12 cellular contexts compared by ENCODE assay signal in genomic region chr9:134403292-134403681, GRCh38.
DNase-seq lines count a peak whose midpoint lies in the region; ATAC-seq, FAIRE-seq and TF ChIP-seq lines count a peak whose summit lies in the region.
"Had no signal": no experiment of that assay in that cellular context is flagged by ENCODE, and none has a peak within 500 bp of the region (broad histone marks: within the 10 kb centered on the region; RNA-seq: fewer than 3 reads in every experiment).

No MANE protein-coding gene starts in this region.

- H3K9me3 ChIP-seq in KOPT-K1 (ENCODE audit: insufficient read depth, low read length, poor library complexity, severe bottlenecking) (peaks cover 5% of the 10 kb centered on the region), mucosa of stomach (ENCODE audit: control insufficient read depth, low read length) (no peaks in the 10 kb centered on the region), tibial artery (peaks cover 0 to 6% (median 0%) of the 10 kb centered on the region in 3 donors)

- no peak overlapping the region for H3K4me3 ChIP-seq in mucosa of stomach (ENCODE audit: low read length)
- no peak overlapping the region for H3K4me3 ChIP-seq in tibial artery
- H3K4me3 ChIP-seq: hepatocyte had no signal

- FAIRE-seq in GM12892 (lab: Jason Lieb, UNC): no peak
- FAIRE-seq: small intestine had no signal

- TF ChIP-seq POLR2A in GM12892 (IDR thresholded peaks at IDR 0.05; ENCODE audit: low read depth, low read length): no peak

- intact Hi-C loops in tibial artery (cut with DNase I; ENCODE audit: low total_unique reads): no loop called here

- DNase-seq in tibial artery: peak; percentile 43 to 86
- DNase-seq in GM03348 (ENCODE audit: low spot score): no peak
- no peak for DNase-seq in GM12892 (ENCODE audit: insufficient read length)
- DNase-seq: NCI-H1105 treated with DMSO at 0.1 percent for 48 hours, NCI-H774, small intestine had no signal

- no peaks in the 10 kb centered on the region for H3K27me3 ChIP-seq in mucosa of stomach (ENCODE audit: control insufficient read depth, insufficient read depth, low read length)
- no peaks in the 10 kb centered on the region for H3K27me3 ChIP-seq in tibial artery
- H3K27me3 ChIP-seq: hepatocyte had no signal

- H3K4me1 ChIP-seq in mucosa of stomach (ENCODE audit: control insufficient read depth, insufficient read depth, low read length) (peaks cover 57% of the 10 kb centered on the region), tibial artery (peaks cover 37 to 77% (median 67%) of the 10 kb centered on the region in 4 donors)

- H3K36me3 ChIP-seq in KOPT-K1 (ENCODE audit: insufficient read depth, low read length) (no peaks in the 10 kb centered on the region), mucosa of stomach (ENCODE audit: control insufficient read depth, insufficient read depth, low read length) (no peaks in the 10 kb centered on the region), tibial artery (peaks cover 0 to 8% (median 0%) of the 10 kb centered on the region in 3 donors)

- ATAC-seq in GM21619 (IDR thresholded peaks at IDR 0.05; ENCODE audit: unreplicated experiment) (no peak), GM19463 (IDR thresholded peaks at IDR 0.05; ENCODE audit: unreplicated experiment) (no peak)

- H3K9ac ChIP-seq in mucosa of stomach (ENCODE audit: low read length): peak overlapping the region; percentile 17

- no peak for TF ChIP-seq CTCF in tibial artery (IDR thresholded peaks at IDR 0.05)

- H3K27ac ChIP-seq in KOPT-K1 (ENCODE audit: low read depth, low read length, poor library complexity, severe bottlenecking): peak overlapping the region; percentile 61
- peak overlapping the region; percentile 67 for H3K27ac ChIP-seq in cingulate gyrus (ENCODE audit: low read depth, low read length)
- peak overlapping the region; percentile 79 to 81 for H3K27ac ChIP-seq in tibial artery
- H3K27ac ChIP-seq: hepatocyte had no signal

Comparison
In these comparisons a context has a peak if more than half of its experiments do, and no peak if none do; other contexts are left out.
1. DNase-seq: peak in tibial artery (2 of 2); none in GM03348 (single experiment) and GM12892 (single experiment).
2. Peak in every context shown above with its lines, with median percentiles within 50 percentile points of each other: H3K27ac ChIP-seq.